16 cellular contexts compared by ENCODE assay signal in genomic region chr11:84922836-84923235, GRCh38.
DNase-seq lines count a peak whose midpoint lies in the region; ATAC-seq and TF ChIP-seq lines count a peak whose summit lies in the region.
"Had no signal": no experiment of that assay in that cellular context is flagged by ENCODE, and none has a peak within 500 bp of the region (broad histone marks: within the 10 kb centered on the region; RNA-seq: fewer than 3 reads in every experiment).

No MANE protein-coding gene starts in this region.

- ATAC-seq in left colon (peak; percentile 26), GM18505 (IDR thresholded peaks at IDR 0.05; ENCODE audit: unreplicated experiment) (no peak)
- ATAC-seq in activated CD8-positive, alpha-beta T cell treated with anti-CD3 and anti-CD28 coated beads for 36 hours, result no peak
- ATAC-seq: sciatic nerve had no signal

- TF ChIP-seq POLR2A in spleen (IDR thresholded peaks at IDR 0.05), result no peak
- no peak for TF ChIP-seq POLR2A in GM18505 (IDR thresholded peaks at IDR 0.05; ENCODE audit: borderline replicate concordance, extremely low read depth, insufficient read depth, insufficient read length)

- H3K9me3 ChIP-seq in HUES6 (ENCODE audit: control insufficient read depth, insufficient read depth, low read depth, low read length) (no peaks in the 10 kb centered on the region), spleen (peaks cover 0 to 5% (median 0%) of the 10 kb centered on the region in 8 donors)
- H3K9me3 ChIP-seq: breast epithelium, vagina had no signal

- H3K36me3 ChIP-seq in HUES6 (ENCODE audit: control insufficient read depth, insufficient read depth, low read length) (no peaks in the 10 kb centered on the region), spleen (no peaks in the 10 kb centered on the region)
- H3K36me3 ChIP-seq: breast epithelium, vagina had no signal

- H3K27ac ChIP-seq in HUES6 (ENCODE audit: low read depth, low read length) (no peak overlapping the region), coronary artery (no peak overlapping the region), spleen (peak overlapping the region in 2 of 8 donors; percentile 0 to 25)
- H3K27ac ChIP-seq: breast epithelium, vagina had no signal

- H3K27ac Mint-ChIP-seq in activated CD8-positive, alpha-beta T cell treated with anti-CD3 and anti-CD28 coated beads for 36 hours, result no peak overlapping the region
- H3K27ac Mint-ChIP-seq: CD4-positive, alpha-beta T cell had no signal

- POLR2A ChIA-PET in activated CD8-positive, alpha-beta T cell treated with anti-CD3 and anti-CD28 coated beads for 36 hours (lab: Charles Lee), result no interaction called here

- no peaks in the 10 kb centered on the region for H3K27me3 ChIP-seq in HUES6 (ENCODE audit: control insufficient read depth, insufficient read depth, low read length)
- no peaks in the 10 kb centered on the region for H3K27me3 ChIP-seq in spleen (replicated peaks in 1 of 7)
- H3K27me3 ChIP-seq: breast epithelium, vagina had no signal

- H3K4me3 Mint-ChIP-seq in activated CD8-positive, alpha-beta T cell treated with anti-CD3 and anti-CD28 coated beads for 36 hours, result no peak overlapping the region
- H3K4me3 Mint-ChIP-seq: CD4-positive, alpha-beta T cell had no signal

- H3K27me3 Mint-ChIP-seq in activated CD8-positive, alpha-beta T cell treated with anti-CD3 and anti-CD28 coated beads for 36 hours, result no peaks in the 10 kb centered on the region
- H3K27me3 Mint-ChIP-seq: CD4-positive, alpha-beta T cell had no signal

- H3K9me3 Mint-ChIP-seq in activated CD8-positive, alpha-beta T cell treated with anti-CD3 and anti-CD28 coated beads for 36 hours, result peaks cover 6% of the 10 kb centered on the region

- no peaks in the 10 kb centered on the region for H3K36me3 Mint-ChIP-seq in activated CD8-positive, alpha-beta T cell treated with anti-CD3 and anti-CD28 coated beads for 36 hours (ENCODE audit: low read depth)

- H3K4me3 ChIP-seq in HUES6 (ENCODE audit: low read depth, low read length), result peak overlapping the region; percentile 40; the same call in 1 of the 2 replicates
- H3K4me3 ChIP-seq in coronary artery, result peak overlapping the region; percentile 41
- peak overlapping the region in 7 of 8 donors; percentile 5 to 61 (median 21) for H3K4me3 ChIP-seq in spleen
- H3K4me3 ChIP-seq: lung, vagina had no signal

- H3K9ac ChIP-seq in HUES6 (ENCODE audit: low read length), result no peak overlapping the region

- DNase-seq in coronary artery (ENCODE audit: low spot score), result no peak
- DNase-seq in left colon, result no peak
- DNase-seq in spleen, result no peak
- no peak for DNase-seq in GOT3 (lab: John Stamatoyannopoulos, UW)
- DNase-seq in activated CD8-positive, alpha-beta T cell treated with anti-CD3 and anti-CD28 coated beads for 36 hours, result no peak
- no peak for DNase-seq in T-helper 2 cell
- DNase-seq: activated T-cell treated with anti-CD3 and anti-CD28 coated beads, Interleukin-2, amount 50 U/mL, for 48 hours; CD4-positive, alpha-beta T cell; Karpas-422; NCI-H2171 treated with DMSO at 0.1 percent for 48 hours had no signal

- TF ChIP-seq CTCF in coronary artery (IDR thresholded peaks at IDR 0.05) (no peak), spleen (IDR thresholded peaks at IDR 0.05 in 8 of 11, conservative IDR thresholded peaks at IDR 0.05 in 3 of 11) (no peak)
- TF ChIP-seq CTCF in activated CD8-positive, alpha-beta T cell treated with anti-CD3 and anti-CD28 coated beads for 36 hours (IDR thresholded peaks at IDR 0.05), result no peak

- H3K4me1 Mint-ChIP-seq in activated CD8-positive, alpha-beta T cell treated with anti-CD3 and anti-CD28 coated beads for 36 hours (ENCODE audit: low read depth), result no peaks in the 10 kb centered on the region

- CTCF ChIA-PET in activated CD8-positive, alpha-beta T cell treated with anti-CD3 and anti-CD28 coated beads for 36 hours (lab: Charles Lee), result no interaction called here

- peaks cover 41% of the 10 kb centered on the region for H3K4me1 ChIP-seq in HUES6 (ENCODE audit: control insufficient read depth, insufficient read depth, low read length)
- H3K4me1 ChIP-seq in spleen, result peaks cover 0 to 18% (median 3%) of the 10 kb centered on the region in 6 donors
- H3K4me1 ChIP-seq: breast epithelium had no signal

- WGBS in spleen, 5 donors, result 23 to 34% (median 27%) methylated on average over 13 of the region's 13 CpGs

- intact Hi-C loops in left colon (cut with DNase I, micrococcal nuclease) (no loop called here), spleen (cut with DNase I; ENCODE audit: low total_unique reads) (no loop called here)
- intact Hi-C loops in activated CD8-positive, alpha-beta T cell treated with anti-CD3 and anti-CD28 coated beads for 36 hours (cut with micrococcal nuclease), result no loop called here
